ENCODE assay signal across 1 cellular context in the genomic region with DNA sequence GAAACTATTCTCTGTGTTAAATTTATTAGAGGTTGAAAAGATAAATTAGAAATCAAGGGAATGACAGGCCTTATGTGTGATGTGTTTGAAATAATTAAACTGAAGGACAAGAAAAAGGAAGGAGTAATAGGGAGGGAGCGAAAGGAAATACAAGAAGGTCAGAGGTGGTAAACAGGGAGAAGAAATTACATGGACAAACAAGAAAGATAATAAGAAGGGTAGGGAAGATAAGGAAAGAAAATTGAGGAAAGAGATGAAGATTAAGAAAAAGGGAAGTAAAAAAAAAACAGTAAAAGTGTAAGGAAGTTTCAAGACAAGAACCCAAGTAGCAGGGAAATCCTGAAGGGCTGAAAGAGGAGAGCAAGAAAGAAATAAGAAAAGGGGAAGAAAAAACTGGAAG.
A peak's percentile ranks its signal among the peaks of the same experiment; 100 is the strongest.
TF ChIP-seq lines count a peak whose summit lies in the region.

No MANE protein-coding gene starts in this region.

TF ChIP-seq in K562, 482 proteins besides CTCF, POLR2A, EP300 and RAD21 (continues in another document):
- TF ChIP-seq BCL6 (CRISPR knock-in tag; IDR thresholded peaks at IDR 0.05) (no peak), PCBP2 (IDR thresholded peaks at IDR 0.05; ENCODE audit: low read depth, low read length, poor library complexity, severe bottlenecking) (no peak), SREBF2 (CRISPR knock-in tag; IDR thresholded peaks at IDR 0.05) (no peak), HCFC1 (IDR thresholded peaks at IDR 0.05; ENCODE audit: low read depth, low read length) (no peak), ZKSCAN1 (IDR thresholded peaks at IDR 0.05; ENCODE audit: low read depth, low read length) (no peak), HNRNPUL1 (IDR thresholded peaks at IDR 0.05; ENCODE audit: low read length) (no peak), SP1 (CRISPR knock-in tag; IDR thresholded peaks at IDR 0.05) (no peak), ZBTB8A (IDR thresholded peaks at IDR 0.05; ENCODE audit: partially characterized antibody) (no peak), MYNN (IDR thresholded peaks at IDR 0.05) (no peak), MYNN (CRISPR knock-in tag; IDR thresholded peaks at IDR 0.05) (no peak), ARID1B (IDR thresholded peaks at IDR 0.05) (peak; percentile 82), SNRNP70 (optimal IDR thresholded peaks at IDR 0.05; ENCODE audit: low read depth, low read length) (no peak), MAFG (tag; conservative IDR thresholded peaks at IDR 0.05) (no peak), KLF13 (tag; IDR thresholded peaks at IDR 0.05; ENCODE audit: borderline replicate concordance, low read depth) (no peak), TRIM24 (IDR thresholded peaks at IDR 0.05) (0 out of 4 replicates have a peak, but pooled peaks have one; percentile 12 to 47), TSC22D4 (tag; IDR thresholded peaks at IDR 0.05) (no peak), ETS2 (tag; IDR thresholded peaks at IDR 0.05; ENCODE audit: borderline replicate concordance, poor library complexity, severe bottlenecking) (no peak), MIER1 (IDR thresholded peaks at IDR 0.05; ENCODE audit: low read depth) (no peak), CHD2 (IDR thresholded peaks at IDR 0.05; ENCODE audit: low read depth, low read length) (no peak), CHD4 (IDR thresholded peaks at IDR 0.05; ENCODE audit: insufficient read depth, insufficient replicate concordance, low read depth, low read length, poor library complexity, severe bottlenecking) (no peak), TAL1 (IDR thresholded peaks at IDR 0.05) (peak; percentile 59), CCAR2 (IDR thresholded peaks at IDR 0.05; ENCODE audit: low read depth, low read length) (no peak), RBFOX2 (IDR thresholded peaks at IDR 0.05; ENCODE audit: low read depth, low read length) (no peak), PTBP1 (IDR thresholded peaks at IDR 0.05; ENCODE audit: low read depth, low read length) (no peak), ZNF253 (CRISPR knock-in tag; conservative IDR thresholded peaks at IDR 0.05) (no peak)
- TF ChIP-seq, protein P1, sequence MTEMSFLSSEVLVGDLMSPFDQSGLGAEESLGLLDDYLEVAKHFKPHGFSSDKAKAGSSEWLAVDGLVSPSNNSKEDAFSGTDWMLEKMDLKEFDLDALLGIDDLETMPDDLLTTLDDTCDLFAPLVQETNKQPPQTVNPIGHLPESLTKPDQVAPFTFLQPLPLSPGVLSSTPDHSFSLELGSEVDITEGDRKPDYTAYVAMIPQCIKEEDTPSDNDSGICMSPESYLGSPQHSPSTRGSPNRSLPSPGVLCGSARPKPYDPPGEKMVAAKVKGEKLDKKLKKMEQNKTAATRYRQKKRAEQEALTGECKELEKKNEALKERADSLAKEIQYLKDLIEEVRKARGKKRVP (CRISPR knock-in tag; IDR thresholded peaks at IDR 0.05): no peak
- TF ChIP-seq, protein P2, sequence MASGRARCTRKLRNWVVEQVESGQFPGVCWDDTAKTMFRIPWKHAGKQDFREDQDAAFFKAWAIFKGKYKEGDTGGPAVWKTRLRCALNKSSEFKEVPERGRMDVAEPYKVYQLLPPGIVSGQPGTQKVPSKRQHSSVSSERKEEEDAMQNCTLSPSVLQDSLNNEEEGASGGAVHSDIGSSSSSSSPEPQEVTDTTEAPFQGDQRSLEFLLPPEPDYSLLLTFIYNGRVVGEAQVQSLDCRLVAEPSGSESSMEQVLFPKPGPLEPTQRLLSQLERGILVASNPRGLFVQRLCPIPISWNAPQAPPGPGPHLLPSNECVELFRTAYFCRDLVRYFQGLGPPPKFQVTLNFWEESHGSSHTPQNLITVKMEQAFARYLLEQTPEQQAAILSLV (tag; IDR thresholded peaks at IDR 0.05): no peak
- TF ChIP-seq, protein P3, sequence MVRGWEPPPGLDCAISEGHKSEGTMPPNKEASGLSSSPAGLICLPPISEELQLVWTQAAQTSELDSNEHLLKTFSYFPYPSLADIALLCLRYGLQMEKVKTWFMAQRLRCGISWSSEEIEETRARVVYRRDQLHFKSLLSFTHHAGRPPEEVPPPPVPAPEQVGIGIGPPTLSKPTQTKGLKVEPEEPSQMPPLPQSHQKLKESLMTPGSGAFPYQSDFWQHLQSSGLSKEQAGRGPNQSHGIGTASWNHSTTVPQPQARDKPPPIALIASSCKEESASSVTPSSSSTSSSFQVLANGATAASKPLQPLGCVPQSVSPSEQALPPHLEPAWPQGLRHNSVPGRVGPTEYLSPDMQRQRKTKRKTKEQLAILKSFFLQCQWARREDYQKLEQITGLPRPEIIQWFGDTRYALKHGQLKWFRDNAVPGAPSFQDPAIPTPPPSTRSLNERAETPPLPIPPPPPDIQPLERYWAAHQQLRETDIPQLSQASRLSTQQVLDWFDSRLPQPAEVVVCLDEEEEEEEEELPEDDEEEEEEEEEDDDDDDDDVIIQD (CRISPR knock-in tag; IDR thresholded peaks at IDR 0.05): no peak
- TF ChIP-seq, protein P4, sequence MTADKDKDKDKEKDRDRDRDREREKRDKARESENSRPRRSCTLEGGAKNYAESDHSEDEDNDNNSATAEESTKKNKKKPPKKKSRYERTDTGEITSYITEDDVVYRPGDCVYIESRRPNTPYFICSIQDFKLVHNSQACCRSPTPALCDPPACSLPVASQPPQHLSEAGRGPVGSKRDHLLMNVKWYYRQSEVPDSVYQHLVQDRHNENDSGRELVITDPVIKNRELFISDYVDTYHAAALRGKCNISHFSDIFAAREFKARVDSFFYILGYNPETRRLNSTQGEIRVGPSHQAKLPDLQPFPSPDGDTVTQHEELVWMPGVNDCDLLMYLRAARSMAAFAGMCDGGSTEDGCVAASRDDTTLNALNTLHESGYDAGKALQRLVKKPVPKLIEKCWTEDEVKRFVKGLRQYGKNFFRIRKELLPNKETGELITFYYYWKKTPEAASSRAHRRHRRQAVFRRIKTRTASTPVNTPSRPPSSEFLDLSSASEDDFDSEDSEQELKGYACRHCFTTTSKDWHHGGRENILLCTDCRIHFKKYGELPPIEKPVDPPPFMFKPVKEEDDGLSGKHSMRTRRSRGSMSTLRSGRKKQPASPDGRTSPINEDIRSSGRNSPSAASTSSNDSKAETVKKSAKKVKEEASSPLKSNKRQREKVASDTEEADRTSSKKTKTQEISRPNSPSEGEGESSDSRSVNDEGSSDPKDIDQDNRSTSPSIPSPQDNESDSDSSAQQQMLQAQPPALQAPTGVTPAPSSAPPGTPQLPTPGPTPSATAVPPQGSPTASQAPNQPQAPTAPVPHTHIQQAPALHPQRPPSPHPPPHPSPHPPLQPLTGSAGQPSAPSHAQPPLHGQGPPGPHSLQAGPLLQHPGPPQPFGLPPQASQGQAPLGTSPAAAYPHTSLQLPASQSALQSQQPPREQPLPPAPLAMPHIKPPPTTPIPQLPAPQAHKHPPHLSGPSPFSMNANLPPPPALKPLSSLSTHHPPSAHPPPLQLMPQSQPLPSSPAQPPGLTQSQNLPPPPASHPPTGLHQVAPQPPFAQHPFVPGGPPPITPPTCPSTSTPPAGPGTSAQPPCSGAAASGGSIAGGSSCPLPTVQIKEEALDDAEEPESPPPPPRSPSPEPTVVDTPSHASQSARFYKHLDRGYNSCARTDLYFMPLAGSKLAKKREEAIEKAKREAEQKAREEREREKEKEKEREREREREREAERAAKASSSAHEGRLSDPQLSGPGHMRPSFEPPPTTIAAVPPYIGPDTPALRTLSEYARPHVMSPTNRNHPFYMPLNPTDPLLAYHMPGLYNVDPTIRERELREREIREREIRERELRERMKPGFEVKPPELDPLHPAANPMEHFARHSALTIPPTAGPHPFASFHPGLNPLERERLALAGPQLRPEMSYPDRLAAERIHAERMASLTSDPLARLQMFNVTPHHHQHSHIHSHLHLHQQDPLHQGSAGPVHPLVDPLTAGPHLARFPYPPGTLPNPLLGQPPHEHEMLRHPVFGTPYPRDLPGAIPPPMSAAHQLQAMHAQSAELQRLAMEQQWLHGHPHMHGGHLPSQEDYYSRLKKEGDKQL (CRISPR knock-in tag; IDR thresholded peaks at IDR 0.05; ENCODE audit: borderline replicate concordance): no peak
- TF ChIP-seq, protein P5, sequence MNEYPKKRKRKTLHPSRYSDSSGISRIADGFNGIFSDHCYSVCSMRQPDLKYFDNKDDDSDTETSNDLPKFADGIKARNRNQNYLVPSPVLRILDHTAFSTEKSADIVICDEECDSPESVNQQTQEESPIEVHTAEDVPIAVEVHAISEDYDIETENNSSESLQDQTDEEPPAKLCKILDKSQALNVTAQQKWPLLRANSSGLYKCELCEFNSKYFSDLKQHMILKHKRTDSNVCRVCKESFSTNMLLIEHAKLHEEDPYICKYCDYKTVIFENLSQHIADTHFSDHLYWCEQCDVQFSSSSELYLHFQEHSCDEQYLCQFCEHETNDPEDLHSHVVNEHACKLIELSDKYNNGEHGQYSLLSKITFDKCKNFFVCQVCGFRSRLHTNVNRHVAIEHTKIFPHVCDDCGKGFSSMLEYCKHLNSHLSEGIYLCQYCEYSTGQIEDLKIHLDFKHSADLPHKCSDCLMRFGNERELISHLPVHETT (CRISPR knock-in tag; conservative IDR thresholded peaks at IDR 0.05 in 1 of 2, IDR thresholded peaks at IDR 0.05 in 1 of 2): no peak
- TF ChIP-seq, protein P6, sequence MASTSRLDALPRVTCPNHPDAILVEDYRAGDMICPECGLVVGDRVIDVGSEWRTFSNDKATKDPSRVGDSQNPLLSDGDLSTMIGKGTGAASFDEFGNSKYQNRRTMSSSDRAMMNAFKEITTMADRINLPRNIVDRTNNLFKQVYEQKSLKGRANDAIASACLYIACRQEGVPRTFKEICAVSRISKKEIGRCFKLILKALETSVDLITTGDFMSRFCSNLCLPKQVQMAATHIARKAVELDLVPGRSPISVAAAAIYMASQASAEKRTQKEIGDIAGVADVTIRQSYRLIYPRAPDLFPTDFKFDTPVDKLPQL (IDR thresholded peaks at IDR 0.05; ENCODE audit: extremely low read depth, insufficient read length): no peak
- TF ChIP-seq, protein P7, sequence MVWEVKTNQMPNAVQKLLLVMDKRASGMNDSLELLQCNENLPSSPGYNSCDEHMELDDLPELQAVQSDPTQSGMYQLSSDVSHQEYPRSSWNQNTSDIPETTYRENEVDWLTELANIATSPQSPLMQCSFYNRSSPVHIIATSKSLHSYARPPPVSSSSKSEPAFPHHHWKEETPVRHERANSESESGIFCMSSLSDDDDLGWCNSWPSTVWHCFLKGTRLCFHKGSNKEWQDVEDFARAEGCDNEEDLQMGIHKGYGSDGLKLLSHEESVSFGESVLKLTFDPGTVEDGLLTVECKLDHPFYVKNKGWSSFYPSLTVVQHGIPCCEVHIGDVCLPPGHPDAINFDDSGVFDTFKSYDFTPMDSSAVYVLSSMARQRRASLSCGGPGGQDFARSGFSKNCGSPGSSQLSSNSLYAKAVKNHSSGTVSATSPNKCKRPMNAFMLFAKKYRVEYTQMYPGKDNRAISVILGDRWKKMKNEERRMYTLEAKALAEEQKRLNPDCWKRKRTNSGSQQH (CRISPR knock-in tag; IDR thresholded peaks at IDR 0.05): no peak
- TF ChIP-seq, protein P8, sequence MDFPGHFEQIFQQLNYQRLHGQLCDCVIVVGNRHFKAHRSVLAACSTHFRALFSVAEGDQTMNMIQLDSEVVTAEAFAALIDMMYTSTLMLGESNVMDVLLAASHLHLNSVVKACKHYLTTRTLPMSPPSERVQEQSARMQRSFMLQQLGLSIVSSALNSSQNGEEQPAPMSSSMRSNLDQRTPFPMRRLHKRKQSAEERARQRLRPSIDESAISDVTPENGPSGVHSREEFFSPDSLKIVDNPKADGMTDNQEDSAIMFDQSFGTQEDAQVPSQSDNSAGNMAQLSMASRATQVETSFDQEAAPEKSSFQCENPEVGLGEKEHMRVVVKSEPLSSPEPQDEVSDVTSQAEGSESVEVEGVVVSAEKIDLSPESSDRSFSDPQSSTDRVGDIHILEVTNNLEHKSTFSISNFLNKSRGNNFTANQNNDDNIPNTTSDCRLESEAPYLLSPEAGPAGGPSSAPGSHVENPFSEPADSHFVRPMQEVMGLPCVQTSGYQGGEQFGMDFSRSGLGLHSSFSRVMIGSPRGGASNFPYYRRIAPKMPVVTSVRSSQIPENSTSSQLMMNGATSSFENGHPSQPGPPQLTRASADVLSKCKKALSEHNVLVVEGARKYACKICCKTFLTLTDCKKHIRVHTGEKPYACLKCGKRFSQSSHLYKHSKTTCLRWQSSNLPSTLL (IDR thresholded peaks at IDR 0.05): no peak
- TF ChIP-seq, protein P9, sequence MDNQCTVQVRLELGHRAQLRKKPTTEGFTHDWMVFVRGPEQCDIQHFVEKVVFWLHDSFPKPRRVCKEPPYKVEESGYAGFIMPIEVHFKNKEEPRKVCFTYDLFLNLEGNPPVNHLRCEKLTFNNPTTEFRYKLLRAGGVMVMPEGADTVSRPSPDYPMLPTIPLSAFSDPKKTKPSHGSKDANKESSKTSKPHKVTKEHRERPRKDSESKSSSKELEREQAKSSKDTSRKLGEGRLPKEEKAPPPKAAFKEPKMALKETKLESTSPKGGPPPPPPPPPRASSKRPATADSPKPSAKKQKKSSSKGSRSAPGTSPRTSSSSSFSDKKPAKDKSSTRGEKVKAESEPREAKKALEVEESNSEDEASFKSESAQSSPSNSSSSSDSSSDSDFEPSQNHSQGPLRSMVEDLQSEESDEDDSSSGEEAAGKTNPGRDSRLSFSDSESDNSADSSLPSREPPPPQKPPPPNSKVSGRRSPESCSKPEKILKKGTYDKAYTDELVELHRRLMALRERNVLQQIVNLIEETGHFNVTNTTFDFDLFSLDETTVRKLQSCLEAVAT (IDR thresholded peaks at IDR 0.05): 0 out of 4 replicates have a peak, but pooled peaks of 1 of the 2 experiments have one; percentile 17
- TF ChIP-seq, protein P10, sequence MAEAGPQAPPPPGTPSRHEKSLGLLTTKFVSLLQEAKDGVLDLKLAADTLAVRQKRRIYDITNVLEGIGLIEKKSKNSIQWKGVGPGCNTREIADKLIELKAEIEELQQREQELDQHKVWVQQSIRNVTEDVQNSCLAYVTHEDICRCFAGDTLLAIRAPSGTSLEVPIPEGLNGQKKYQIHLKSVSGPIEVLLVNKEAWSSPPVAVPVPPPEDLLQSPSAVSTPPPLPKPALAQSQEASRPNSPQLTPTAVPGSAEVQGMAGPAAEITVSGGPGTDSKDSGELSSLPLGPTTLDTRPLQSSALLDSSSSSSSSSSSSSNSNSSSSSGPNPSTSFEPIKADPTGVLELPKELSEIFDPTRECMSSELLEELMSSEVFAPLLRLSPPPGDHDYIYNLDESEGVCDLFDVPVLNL (CRISPR knock-in tag; IDR thresholded peaks at IDR 0.05; ENCODE audit: low read depth): no peak
- TF ChIP-seq, protein P11, sequence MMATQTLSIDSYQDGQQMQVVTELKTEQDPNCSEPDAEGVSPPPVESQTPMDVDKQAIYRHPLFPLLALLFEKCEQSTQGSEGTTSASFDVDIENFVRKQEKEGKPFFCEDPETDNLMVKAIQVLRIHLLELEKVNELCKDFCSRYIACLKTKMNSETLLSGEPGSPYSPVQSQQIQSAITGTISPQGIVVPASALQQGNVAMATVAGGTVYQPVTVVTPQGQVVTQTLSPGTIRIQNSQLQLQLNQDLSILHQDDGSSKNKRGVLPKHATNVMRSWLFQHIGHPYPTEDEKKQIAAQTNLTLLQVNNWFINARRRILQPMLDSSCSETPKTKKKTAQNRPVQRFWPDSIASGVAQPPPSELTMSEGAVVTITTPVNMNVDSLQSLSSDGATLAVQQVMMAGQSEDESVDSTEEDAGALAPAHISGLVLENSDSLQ (IDR thresholded peaks at IDR 0.05): peak; percentile 6; the same call in 1 of the 2 replicates
